ENCODE assay signal across 1 cellular context in the genomic region with DNA sequence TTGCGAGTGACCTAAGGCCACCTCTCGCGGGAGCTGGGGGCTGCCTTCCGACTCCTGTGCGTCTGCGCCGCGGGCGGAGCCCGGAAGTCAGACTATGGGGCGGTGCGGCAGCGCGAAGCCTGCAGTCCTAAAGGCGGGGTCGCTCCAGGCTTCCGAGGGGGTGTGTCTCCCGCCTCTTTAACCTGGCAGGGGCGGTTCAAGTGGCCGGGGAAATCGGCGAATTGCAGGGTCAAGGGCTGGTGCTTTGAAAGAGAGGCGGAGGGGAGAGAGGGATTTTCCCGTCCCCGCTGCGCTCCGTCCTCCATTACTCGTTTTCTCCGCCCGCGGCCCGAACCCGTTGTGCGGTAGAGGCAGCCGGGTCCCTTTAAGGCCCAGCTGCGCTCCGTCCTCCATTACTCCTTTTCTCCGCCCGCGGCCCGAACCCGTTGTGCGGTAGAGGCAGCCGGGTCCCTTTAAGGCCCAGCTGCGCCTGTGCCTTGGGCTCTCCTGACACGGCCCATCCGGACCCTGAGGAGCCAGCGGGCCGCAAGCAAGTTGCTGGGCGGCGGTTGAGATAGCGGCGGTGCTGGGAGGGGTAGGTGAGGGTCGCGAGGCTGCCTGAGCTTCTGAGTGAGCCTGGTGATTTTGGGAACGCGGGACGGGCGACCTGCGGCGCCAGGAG.
TF ChIP-seq lines count a peak whose summit lies in the region.

A gene with protein sequence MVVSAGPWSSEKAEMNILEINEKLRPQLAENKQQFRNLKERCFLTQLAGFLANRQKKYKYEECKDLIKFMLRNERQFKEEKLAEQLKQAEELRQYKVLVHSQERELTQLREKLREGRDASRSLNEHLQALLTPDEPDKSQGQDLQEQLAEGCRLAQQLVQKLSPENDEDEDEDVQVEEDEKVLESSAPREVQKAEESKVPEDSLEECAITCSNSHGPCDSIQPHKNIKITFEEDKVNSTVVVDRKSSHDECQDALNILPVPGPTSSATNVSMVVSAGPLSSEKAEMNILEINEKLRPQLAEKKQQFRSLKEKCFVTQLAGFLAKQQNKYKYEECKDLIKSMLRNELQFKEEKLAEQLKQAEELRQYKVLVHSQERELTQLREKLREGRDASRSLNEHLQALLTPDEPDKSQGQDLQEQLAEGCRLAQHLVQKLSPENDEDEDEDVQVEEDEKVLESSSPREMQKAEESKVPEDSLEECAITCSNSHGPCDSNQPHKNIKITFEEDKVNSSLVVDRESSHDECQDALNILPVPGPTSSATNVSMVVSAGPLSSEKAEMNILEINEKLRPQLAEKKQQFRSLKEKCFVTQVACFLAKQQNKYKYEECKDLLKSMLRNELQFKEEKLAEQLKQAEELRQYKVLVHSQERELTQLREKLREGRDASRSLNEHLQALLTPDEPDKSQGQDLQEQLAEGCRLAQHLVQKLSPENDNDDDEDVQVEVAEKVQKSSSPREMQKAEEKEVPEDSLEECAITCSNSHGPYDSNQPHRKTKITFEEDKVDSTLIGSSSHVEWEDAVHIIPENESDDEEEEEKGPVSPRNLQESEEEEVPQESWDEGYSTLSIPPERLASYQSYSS (N-terminal part only) (plus strand): TSS at position 83 of the 661 bp plus-strand sequence. CDS start 21,820 bp downstream, outside the sequence.

TF ChIP-seq in HEK293, 187 proteins besides CTCF, POLR2A, EP300 and RAD21 (continued from another document):
- peak; percentile 85 for TF ChIP-seq KLF9 (tag by site-specific recombination; IDR thresholded peaks at IDR 0.05; ENCODE audit: low read depth)
- peak; percentile 43 for TF ChIP-seq SP3 (tag by site-specific recombination; IDR thresholded peaks at IDR 0.05)
- TF ChIP-seq KLF1 (tag by site-specific recombination; IDR thresholded peaks at IDR 0.05): peak; percentile 43; the same call in 1 of the 2 replicates
- 0 out of 2 replicates have a peak, but pooled peaks have one; percentile 22 for TF ChIP-seq ZNF76 (tag by site-specific recombination; IDR thresholded peaks at IDR 0.05; ENCODE audit: borderline replicate concordance, low read depth)
- TF ChIP-seq ZNF2 (tag by site-specific recombination; IDR thresholded peaks at IDR 0.05): peak; percentile 75; the same call in 1 of the 2 replicates
- peak; percentile 78 for TF ChIP-seq ZNF660 (tag by site-specific recombination; IDR thresholded peaks at IDR 0.05)
- TF ChIP-seq ZNF335 (tag by site-specific recombination; conservative IDR thresholded peaks at IDR 0.05): peak; percentile 80
- TF ChIP-seq, protein P1, sequence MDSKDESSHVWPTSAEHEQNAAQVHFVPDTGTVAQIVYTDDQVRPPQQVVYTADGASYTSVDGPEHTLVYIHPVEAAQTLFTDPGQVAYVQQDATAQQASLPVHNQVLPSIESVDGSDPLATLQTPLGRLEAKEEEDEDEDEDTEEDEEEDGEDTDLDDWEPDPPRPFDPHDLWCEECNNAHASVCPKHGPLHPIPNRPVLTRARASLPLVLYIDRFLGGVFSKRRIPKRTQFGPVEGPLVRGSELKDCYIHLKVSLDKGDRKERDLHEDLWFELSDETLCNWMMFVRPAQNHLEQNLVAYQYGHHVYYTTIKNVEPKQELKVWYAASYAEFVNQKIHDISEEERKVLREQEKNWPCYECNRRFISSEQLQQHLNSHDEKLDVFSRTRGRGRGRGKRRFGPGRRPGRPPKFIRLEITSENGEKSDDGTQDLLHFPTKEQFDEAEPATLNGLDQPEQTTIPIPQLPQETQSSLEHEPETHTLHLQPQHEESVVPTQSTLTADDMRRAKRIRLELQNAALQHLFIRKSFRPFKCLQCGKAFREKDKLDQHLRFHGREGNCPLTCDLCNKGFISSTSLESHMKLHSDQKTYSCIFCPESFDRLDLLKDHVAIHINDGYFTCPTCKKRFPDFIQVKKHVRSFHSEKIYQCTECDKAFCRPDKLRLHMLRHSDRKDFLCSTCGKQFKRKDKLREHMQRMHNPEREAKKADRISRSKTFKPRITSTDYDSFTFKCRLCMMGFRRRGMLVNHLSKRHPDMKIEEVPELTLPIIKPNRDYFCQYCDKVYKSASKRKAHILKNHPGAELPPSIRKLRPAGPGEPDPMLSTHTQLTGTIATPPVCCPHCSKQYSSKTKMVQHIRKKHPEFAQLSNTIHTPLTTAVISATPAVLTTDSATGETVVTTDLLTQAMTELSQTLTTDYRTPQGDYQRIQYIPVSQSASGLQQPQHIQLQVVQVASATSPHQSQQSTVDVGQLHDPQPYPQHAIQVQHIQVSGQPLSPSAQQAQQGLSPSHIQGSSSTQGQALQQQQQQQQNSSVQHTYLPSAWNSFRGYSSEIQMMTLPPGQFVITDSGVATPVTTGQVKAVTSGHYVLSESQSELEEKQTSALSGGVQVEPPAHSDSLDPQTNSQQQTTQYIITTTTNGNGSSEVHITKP (tag by site-specific recombination; IDR thresholded peaks at IDR 0.05): peak; percentile 91
- TF ChIP-seq, protein P2, sequence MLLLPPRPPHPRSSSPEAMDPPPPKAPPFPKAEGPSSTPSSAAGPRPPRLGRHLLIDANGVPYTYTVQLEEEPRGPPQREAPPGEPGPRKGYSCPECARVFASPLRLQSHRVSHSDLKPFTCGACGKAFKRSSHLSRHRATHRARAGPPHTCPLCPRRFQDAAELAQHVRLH (tag by site-specific recombination; IDR thresholded peaks at IDR 0.05): 0 out of 2 replicates have a peak, but pooled peaks have one; percentile 41
- TF ChIP-seq, protein P3, sequence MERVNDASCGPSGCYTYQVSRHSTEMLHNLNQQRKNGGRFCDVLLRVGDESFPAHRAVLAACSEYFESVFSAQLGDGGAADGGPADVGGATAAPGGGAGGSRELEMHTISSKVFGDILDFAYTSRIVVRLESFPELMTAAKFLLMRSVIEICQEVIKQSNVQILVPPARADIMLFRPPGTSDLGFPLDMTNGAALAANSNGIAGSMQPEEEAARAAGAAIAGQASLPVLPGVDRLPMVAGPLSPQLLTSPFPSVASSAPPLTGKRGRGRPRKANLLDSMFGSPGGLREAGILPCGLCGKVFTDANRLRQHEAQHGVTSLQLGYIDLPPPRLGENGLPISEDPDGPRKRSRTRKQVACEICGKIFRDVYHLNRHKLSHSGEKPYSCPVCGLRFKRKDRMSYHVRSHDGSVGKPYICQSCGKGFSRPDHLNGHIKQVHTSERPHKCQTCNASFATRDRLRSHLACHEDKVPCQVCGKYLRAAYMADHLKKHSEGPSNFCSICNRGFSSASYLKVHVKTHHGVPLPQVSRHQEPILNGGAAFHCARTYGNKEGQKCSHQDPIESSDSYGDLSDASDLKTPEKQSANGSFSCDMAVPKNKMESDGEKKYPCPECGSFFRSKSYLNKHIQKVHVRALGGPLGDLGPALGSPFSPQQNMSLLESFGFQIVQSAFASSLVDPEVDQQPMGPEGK (tag by site-specific recombination; IDR thresholded peaks at IDR 0.05): peak; percentile 36; the same call in 1 of the 2 replicates
- peak; percentile 45; the same call in 1 of the 2 replicates for TF ChIP-seq KLF7 (tag by site-specific recombination; IDR thresholded peaks at IDR 0.05; ENCODE audit: borderline replicate concordance)
- TF ChIP-seq ZBTB20 (tag by site-specific recombination; IDR thresholded peaks at IDR 0.05): peak; percentile 51; the same call in 1 of the 2 replicates
- TF ChIP-seq ZNF146 (tag by site-specific recombination; IDR thresholded peaks at IDR 0.05): 0 out of 2 replicates have a peak, but pooled peaks have one; percentile 23
- 0 out of 2 replicates have a peak, but pooled peaks have one; percentile 49 for TF ChIP-seq ZNF600 (tag by site-specific recombination; IDR thresholded peaks at IDR 0.05)
- TF ChIP-seq, protein P4, sequence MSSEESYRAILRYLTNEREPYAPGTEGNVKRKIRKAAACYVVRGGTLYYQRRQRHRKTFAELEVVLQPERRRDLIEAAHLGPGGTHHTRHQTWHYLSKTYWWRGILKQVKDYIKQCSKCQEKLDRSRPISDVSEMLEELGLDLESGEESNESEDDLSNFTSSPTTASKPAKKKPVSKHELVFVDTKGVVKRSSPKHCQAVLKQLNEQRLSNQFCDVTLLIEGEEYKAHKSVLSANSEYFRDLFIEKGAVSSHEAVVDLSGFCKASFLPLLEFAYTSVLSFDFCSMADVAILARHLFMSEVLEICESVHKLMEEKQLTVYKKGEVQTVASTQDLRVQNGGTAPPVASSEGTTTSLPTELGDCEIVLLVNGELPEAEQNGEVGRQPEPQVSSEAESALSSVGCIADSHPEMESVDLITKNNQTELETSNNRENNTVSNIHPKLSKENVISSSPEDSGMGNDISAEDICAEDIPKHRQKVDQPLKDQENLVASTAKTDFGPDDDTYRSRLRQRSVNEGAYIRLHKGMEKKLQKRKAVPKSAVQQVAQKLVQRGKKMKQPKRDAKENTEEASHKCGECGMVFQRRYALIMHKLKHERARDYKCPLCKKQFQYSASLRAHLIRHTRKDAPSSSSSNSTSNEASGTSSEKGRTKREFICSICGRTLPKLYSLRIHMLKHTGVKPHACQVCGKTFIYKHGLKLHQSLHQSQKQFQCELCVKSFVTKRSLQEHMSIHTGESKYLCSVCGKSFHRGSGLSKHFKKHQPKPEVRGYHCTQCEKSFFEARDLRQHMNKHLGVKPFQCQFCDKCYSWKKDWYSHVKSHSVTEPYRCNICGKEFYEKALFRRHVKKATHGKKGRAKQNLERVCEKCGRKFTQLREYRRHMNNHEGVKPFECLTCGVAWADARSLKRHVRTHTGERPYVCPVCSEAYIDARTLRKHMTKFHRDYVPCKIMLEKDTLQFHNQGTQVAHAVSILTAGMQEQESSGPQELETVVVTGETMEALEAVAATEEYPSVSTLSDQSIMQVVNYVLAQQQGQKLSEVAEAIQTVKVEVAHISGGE (tag by site-specific recombination; conservative IDR thresholded peaks at IDR 0.05; ENCODE audit: low read depth): peak; percentile 57
- peak; percentile 72; the same call in 1 of the 2 replicates for TF ChIP-seq ZSCAN30 (tag by site-specific recombination; IDR thresholded peaks at IDR 0.05)
- peak; percentile 70 for TF ChIP-seq ZBTB48 (tag by site-specific recombination; IDR thresholded peaks at IDR 0.05)
- TF ChIP-seq ZBTB17 (tag by site-specific recombination; IDR thresholded peaks at IDR 0.05): peak; percentile 64
- TF ChIP-seq, protein P5, sequence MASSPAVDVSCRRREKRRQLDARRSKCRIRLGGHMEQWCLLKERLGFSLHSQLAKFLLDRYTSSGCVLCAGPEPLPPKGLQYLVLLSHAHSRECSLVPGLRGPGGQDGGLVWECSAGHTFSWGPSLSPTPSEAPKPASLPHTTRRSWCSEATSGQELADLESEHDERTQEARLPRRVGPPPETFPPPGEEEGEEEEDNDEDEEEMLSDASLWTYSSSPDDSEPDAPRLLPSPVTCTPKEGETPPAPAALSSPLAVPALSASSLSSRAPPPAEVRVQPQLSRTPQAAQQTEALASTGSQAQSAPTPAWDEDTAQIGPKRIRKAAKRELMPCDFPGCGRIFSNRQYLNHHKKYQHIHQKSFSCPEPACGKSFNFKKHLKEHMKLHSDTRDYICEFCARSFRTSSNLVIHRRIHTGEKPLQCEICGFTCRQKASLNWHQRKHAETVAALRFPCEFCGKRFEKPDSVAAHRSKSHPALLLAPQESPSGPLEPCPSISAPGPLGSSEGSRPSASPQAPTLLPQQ (tag by site-specific recombination; IDR thresholded peaks at IDR 0.05): peak; percentile 81
- TF ChIP-seq ZEB2 (tag by site-specific recombination; IDR thresholded peaks at IDR 0.05): peak; percentile 49; the same call in 1 of the 2 replicates
- 0 out of 2 replicates have a peak, but pooled peaks have one; percentile 51 for TF ChIP-seq ZFP69B (tag by site-specific recombination; IDR thresholded peaks at IDR 0.05)
- TF ChIP-seq SP2 (tag by site-specific recombination; IDR thresholded peaks at IDR 0.05): peak; percentile 45
- TF ChIP-seq YY2 (tag by site-specific recombination; IDR thresholded peaks at IDR 0.05): peak; percentile 72; the same call in 1 of the 2 replicates
- peak; percentile 41; the same call in 1 of the 2 replicates for TF ChIP-seq KLF8 (tag by site-specific recombination; IDR thresholded peaks at IDR 0.05)
